1 cellular context compared by ENCODE assay signal in genomic region chr6:27260836-27261375, GRCh38.
TF ChIP-seq lines count a peak whose summit lies in the region.

No MANE protein-coding gene starts in this region.

TF ChIP-seq in GM23338, 12 proteins besides CTCF, POLR2A, EP300 and RAD21:
- TF ChIP-seq REST (IDR thresholded peaks at IDR 0.05; ENCODE audit: unreplicated experiment) (no peak), ZNF114 (CRISPR knock-in tag; IDR thresholded peaks at IDR 0.05) (no peak)
TF ChIP-seq in GM23338: peak in this region for 0.
